Comparison of ENCODE assay signal across 14 cellular contexts in genomic region chr17:43734376-43734775, GRCh38. TPM values are rescaled to one million over a fixed set of nuclear protein-coding genes. Genes with fewer than 3 reads are reported as not detected.
DNase-seq lines count a peak whose midpoint lies in the region; ATAC-seq and TF ChIP-seq lines count a peak whose summit lies in the region.
"Had no signal": no experiment of that assay in that cellular context is flagged by ENCODE, and none has a peak within 500 bp of the region (broad histone marks: within the 10 kb centered on the region; RNA-seq: fewer than 3 reads in every experiment).

No MANE protein-coding gene starts in this region.

- no peaks in the 10 kb centered on the region for H3K9me3 ChIP-seq in SJSA1 (replicated peaks)
- H3K9me3 ChIP-seq: neutrophil had no signal

- intact Hi-C loops in sciatic nerve (cut with DNase I) = no loop called here

- no peaks in the 10 kb centered on the region for H3K27me3 ChIP-seq in SJSA1 (replicated peaks)

- peak; percentile 56 for ATAC-seq in sciatic nerve
- ATAC-seq in GM18909 (IDR thresholded peaks at IDR 0.05; ENCODE audit: poor library complexity, unreplicated experiment) = no peak
- no peak for ATAC-seq in GM21381 (IDR thresholded peaks at IDR 0.05; ENCODE audit: unreplicated experiment)
- ATAC-seq: stimulated activated naive CD8-positive, alpha-beta T cell treated with anti-CD3 and anti-CD28 coated beads, Interleukin-15, amount 100 ng/mL, for 72 hours had no signal

- peaks cover 64% of the 10 kb centered on the region for H3K4me1 ChIP-seq in SJSA1 (replicated peaks)

- H3K27ac ChIP-seq in SJSA1 (peak overlapping the region; percentile 88), substantia nigra (ENCODE audit: low read depth, low read length, poor library complexity, severe bottlenecking) (no peak overlapping the region)
- H3K27ac ChIP-seq: neutrophil had no signal

- no peaks in the 10 kb centered on the region for H3K36me3 ChIP-seq in SJSA1
- H3K36me3 ChIP-seq: neutrophil had no signal

- TF ChIP-seq POLR2A in erythroblast (IDR thresholded peaks at IDR 0.05; ENCODE audit: low read length) = no peak

- no peak overlapping the region for H3K4me3 ChIP-seq in SJSA1
- H3K4me3 ChIP-seq: smooth muscle cell had no signal

- DNase-seq in GM04503 (ENCODE audit: low read depth) (peak; percentile 88), SJSA1 (ENCODE audit: low read depth in 1 of 2, low spot score in 2 of 2) (peak; percentile 80), fibroblast of gingiva (ENCODE audit: low read depth) (peak; percentile 93), sciatic nerve (ENCODE audit: low spot score) (no peak), erythroblast (lab: John Stamatoyannopoulos, UW) (no peak), substantia nigra (lab: John Stamatoyannopoulos, UW) (no peak)
- DNase-seq: MM.1S; stimulated activated naive CD8-positive, alpha-beta T cell treated with anti-CD3 and anti-CD28 coated beads, Interleukin-15, amount 100 ng/mL, for 72 hours had no signal

RNA-seq across cellular contexts. Expression of gene SOST, which starts 24.2 kb away (rescaled TPM):
- total RNA-seq in SJSA1 (2014; rRNA removed; shearing (Covaris generic)) = 0.37 TPM in 1 of 2 replicates, not detected in the other
- total RNA-seq in sciatic nerve = not detected
- total RNA-seq: activated CD8-positive, alpha-beta memory T cell treated with anti-CD3 and anti-CD28 coated beads for 36 hours; endothelial cell of umbilical vein; smooth muscle cell had no signal

RNA-seq across cellular contexts. Expression of gene DUSP3, which starts 44.4 kb away (rescaled TPM):
- 39.7 and 55.1 TPM in 2 replicates for total RNA-seq in SJSA1 (2014; rRNA removed; shearing (Covaris generic))
- total RNA-seq in sciatic nerve = 54.1 TPM

RNA-seq across cellular contexts. Expression of gene CFAP97D1, which starts 45.9 kb away (rescaled TPM):
- total RNA-seq in SJSA1 (2014; rRNA removed; shearing (Covaris generic)) = not detected in 2 replicates
- not detected for total RNA-seq in sciatic nerve
- total RNA-seq: activated CD8-positive, alpha-beta memory T cell treated with anti-CD3 and anti-CD28 coated beads for 36 hours; endothelial cell of umbilical vein had no signal

Comparison
In these comparisons a context has a peak if more than half of its experiments do, and no peak if none do; other contexts are left out.
1. DNase-seq: peak in GM04503 (single experiment), SJSA1 (2 of 2) and fibroblast of gingiva (single experiment); none in sciatic nerve (single experiment), erythroblast (0 of 2) and substantia nigra (0 of 49).